8 cellular contexts compared by ENCODE assay signal in genomic region chr4:184328022-184328736, GRCh38.
A peak's percentile ranks its signal among the peaks of the same experiment; 100 is the strongest.
DNase-seq lines count a peak whose midpoint lies in the region; ATAC-seq, FAIRE-seq and TF ChIP-seq lines count a peak whose summit lies in the region.

No MANE protein-coding gene starts in this region.

- H3K4me3 Mint-ChIP-seq in CD4-positive, alpha-beta memory T cell, result no peak overlapping the region

- no peaks in the 10 kb centered on the region for H3K36me3 ChIP-seq in esophagus (ENCODE audit: control insufficient read depth in 2 of 2, insufficient read depth in 2 of 2, low read length in 1 of 2)
- H3K36me3 ChIP-seq in effector memory CD4-positive, alpha-beta T cell (ENCODE audit: control insufficient read depth, insufficient read depth, low read length), result no peaks in the 10 kb centered on the region
- no peaks in the 10 kb centered on the region for H3K36me3 ChIP-seq in CD4-positive, alpha-beta memory T cell (ENCODE audit: insufficient read depth, low read length)

- no peak for DNase-seq in GM12891 (ENCODE audit: insufficient read length, low spot score)
- DNase-seq in Right ventricle myocardium inferior (ENCODE audit: missing footprints), result no peak
- no peak for DNase-seq in NCI-H1694 (lab: John Stamatoyannopoulos, UW)
- no peak for DNase-seq in effector memory CD4-positive, alpha-beta T cell
- DNase-seq in CD4-positive, alpha-beta memory T cell, result no peak

- CTCF ChIA-PET in CD4-positive, alpha-beta memory T cell (lab: Charles Lee; ENCODE audit: partially characterized antibody), result no interaction called here

- no peak for FAIRE-seq in GM12891 (lab: Jason Lieb, UNC)

- no peaks in the 10 kb centered on the region for H3K9me3 Mint-ChIP-seq in CD4-positive, alpha-beta memory T cell

- no peak overlapping the region for H3K4me3 ChIP-seq in esophagus (ENCODE audit: low read depth in 1 of 2, low read length in 2 of 2)
- no peak overlapping the region for H3K4me3 ChIP-seq in effector memory CD4-positive, alpha-beta T cell (ENCODE audit: insufficient read depth, low read depth, low read length, poor library complexity, severe bottlenecking)
- H3K4me3 ChIP-seq in CD4-positive, alpha-beta memory T cell (ENCODE audit: low read length in 2 of 2), result no peak overlapping the region

- H3K4me1 Mint-ChIP-seq in CD4-positive, alpha-beta memory T cell, result peaks cover 0 to 10% (median 7%) of the 10 kb centered on the region in 4 donors

- TF ChIP-seq POLR2A in GM12891 (IDR thresholded peaks at IDR 0.05; ENCODE audit: low read depth, low read length), result peak; percentile 79

- ATAC-seq in GM21360 (IDR thresholded peaks at IDR 0.05; ENCODE audit: unreplicated experiment) (peak; percentile 83), HG03520 (IDR thresholded peaks at IDR 0.05; ENCODE audit: unreplicated experiment) (peak; percentile 74), Right ventricle myocardium inferior (no peak)

- H3K27me3 ChIP-seq in esophagus (ENCODE audit: control insufficient read depth in 1 of 2, insufficient read depth in 2 of 2, low read length in 2 of 2), result no peaks in the 10 kb centered on the region
- H3K27me3 ChIP-seq in effector memory CD4-positive, alpha-beta T cell (replicated peaks; ENCODE audit: control insufficient read depth, insufficient read depth, low read length, poor library complexity, severe bottlenecking), result no peaks in the 10 kb centered on the region
- no peaks in the 10 kb centered on the region for H3K27me3 ChIP-seq in CD4-positive, alpha-beta memory T cell (ENCODE audit: insufficient read depth, low read length)

- H3K27ac ChIP-seq in esophagus (ENCODE audit: low read depth in 2 of 2, low read length in 1 of 2), result peak overlapping the region; percentile 71 to 80
- H3K27ac ChIP-seq in effector memory CD4-positive, alpha-beta T cell (ENCODE audit: insufficient read depth, low read length, poor library complexity, severe bottlenecking), result no peak overlapping the region
- H3K27ac ChIP-seq in CD4-positive, alpha-beta memory T cell (ENCODE audit: low read depth, low read length), result no peak overlapping the region

- H3K36me3 Mint-ChIP-seq in CD4-positive, alpha-beta memory T cell, result no peaks in the 10 kb centered on the region

- intact Hi-C loops in Right ventricle myocardium inferior (cut with DNase I), result no loop called here
- intact Hi-C loops in CD4-positive, alpha-beta memory T cell (cut with micrococcal nuclease), result no loop called here

- POLR2A ChIA-PET in CD4-positive, alpha-beta memory T cell (lab: Charles Lee; ENCODE audit: partially characterized antibody), result no interaction called here

- H3K9me3 ChIP-seq in esophagus (ENCODE audit: control insufficient read depth in 2 of 2, insufficient read depth in 1 of 2, low read depth in 1 of 2, low read length in 1 of 2), result no peaks in the 10 kb centered on the region
- H3K9me3 ChIP-seq in effector memory CD4-positive, alpha-beta T cell (ENCODE audit: control insufficient read depth, low read length), result no peaks in the 10 kb centered on the region
- H3K9me3 ChIP-seq in CD4-positive, alpha-beta memory T cell (ENCODE audit: control insufficient read depth in 1 of 2, low read length in 2 of 2), result no peaks in the 10 kb centered on the region

- H3K27ac Mint-ChIP-seq in CD4-positive, alpha-beta memory T cell, result no peak overlapping the region

- 39 to 60% methylated on average over 7 of the region's 7 CpGs for WGBS in esophagus, 2 donors

- no peaks in the 10 kb centered on the region for H3K27me3 Mint-ChIP-seq in CD4-positive, alpha-beta memory T cell

- peaks cover 0 to 2% of the 10 kb centered on the region in 2 donors for H3K4me1 ChIP-seq in esophagus (ENCODE audit: control insufficient read depth in 2 of 2, insufficient read depth in 2 of 2, low read length in 1 of 2)
- H3K4me1 ChIP-seq in effector memory CD4-positive, alpha-beta T cell (ENCODE audit: control insufficient read depth, insufficient read depth, low read length, poor library complexity, severe bottlenecking), result no peaks in the 10 kb centered on the region
- no peaks in the 10 kb centered on the region for H3K4me1 ChIP-seq in CD4-positive, alpha-beta memory T cell (ENCODE audit: insufficient read depth, low read length)

TF ChIP-seq in GM12891, 5 proteins besides CTCF, POLR2A, EP300 and RAD21:
- TF ChIP-seq PAX5 (IDR thresholded peaks at IDR 0.05; ENCODE audit: insufficient read depth, low read length, severe bottlenecking), result peak; percentile 40
- peak; percentile 87 for TF ChIP-seq POLR2AphosphoS5 (IDR thresholded peaks at IDR 0.05; ENCODE audit: low read depth, low read length)
- peak; percentile 96 for TF ChIP-seq POU2F2 (IDR thresholded peaks at IDR 0.05; ENCODE audit: low read depth, low read length)
- TF ChIP-seq TAF1 (IDR thresholded peaks at IDR 0.05; ENCODE audit: low read depth, low read length), result 0 out of 2 replicates have a peak, but pooled peaks have one; percentile 56
- no peak for TF ChIP-seq SPI1 (IDR thresholded peaks at IDR 0.05; ENCODE audit: low read depth, low read length)

Comparison
In these comparisons a context has a peak if more than half of its experiments do, and no peak if none do; other contexts are left out.
1. H3K27ac ChIP-seq: peak in esophagus (2 of 2); none in effector memory CD4-positive, alpha-beta T cell (single experiment) and CD4-positive, alpha-beta memory T cell (single experiment).